In the genomic region with DNA sequence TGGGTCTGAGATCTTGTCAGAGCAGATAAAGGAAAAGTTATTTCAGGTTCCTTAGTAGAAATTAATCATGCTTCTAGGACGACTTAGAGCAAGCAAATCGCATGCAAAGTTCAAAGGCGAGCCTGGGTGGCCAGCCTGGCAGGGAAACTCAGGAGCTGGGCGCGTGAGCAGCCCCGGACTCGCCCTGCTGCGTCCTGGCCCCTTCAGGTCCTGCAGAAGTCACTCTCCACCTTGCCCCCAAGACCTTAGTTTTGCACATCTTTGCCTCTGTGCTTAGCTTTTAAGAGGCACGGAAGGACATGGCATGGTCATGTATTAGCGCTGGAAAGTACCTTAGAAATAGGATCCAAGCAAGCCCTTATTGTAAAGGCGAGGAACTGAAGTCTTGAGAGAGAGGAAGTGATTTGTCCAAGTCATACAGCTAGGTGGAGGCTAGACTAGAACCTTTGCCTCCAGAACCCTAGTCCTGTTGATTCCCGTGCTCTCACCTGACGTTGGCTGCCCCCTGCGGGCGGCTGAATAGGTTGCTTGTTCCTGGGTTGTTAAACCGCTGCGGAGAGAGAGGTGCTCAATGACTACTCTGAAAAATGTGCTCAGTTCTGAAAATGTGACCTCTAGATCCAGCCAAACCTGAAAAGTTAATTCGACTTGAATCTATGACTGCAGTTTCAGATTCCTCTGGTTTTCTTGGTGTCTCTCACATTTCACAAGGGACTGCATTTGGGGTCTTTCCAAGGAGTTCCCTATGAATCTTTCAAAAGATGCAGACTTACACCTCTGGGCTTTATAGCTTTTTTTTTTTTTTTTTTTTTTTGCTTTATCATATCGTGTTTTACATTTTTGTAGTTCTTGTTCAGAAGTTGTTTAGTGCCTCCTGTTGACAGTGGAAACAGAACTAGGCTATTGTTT, we compare ENCODE assay signal across 1 cellular context.
TF ChIP-seq lines count a peak whose summit lies in the region.

No MANE protein-coding gene starts in this region.

TF ChIP-seq in endothelial cell of umbilical vein, 7 proteins besides CTCF, POLR2A, EP300 and RAD21 (continued from another document):
- TF ChIP-seq, protein P1, sequence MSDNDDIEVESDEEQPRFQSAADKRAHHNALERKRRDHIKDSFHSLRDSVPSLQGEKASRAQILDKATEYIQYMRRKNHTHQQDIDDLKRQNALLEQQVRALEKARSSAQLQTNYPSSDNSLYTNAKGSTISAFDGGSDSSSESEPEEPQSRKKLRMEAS (IDR thresholded peaks at IDR 0.05; ENCODE audit: insufficient read depth, insufficient read length), result no peak
- TF ChIP-seq GATA2 (IDR thresholded peaks at IDR 0.05; ENCODE audit: insufficient read depth, insufficient read length, low read depth, low read length), result no peak
TF ChIP-seq in endothelial cell of umbilical vein: peak in this region for 1.
